9 cellular contexts compared by ENCODE assay signal in the genomic region with DNA sequence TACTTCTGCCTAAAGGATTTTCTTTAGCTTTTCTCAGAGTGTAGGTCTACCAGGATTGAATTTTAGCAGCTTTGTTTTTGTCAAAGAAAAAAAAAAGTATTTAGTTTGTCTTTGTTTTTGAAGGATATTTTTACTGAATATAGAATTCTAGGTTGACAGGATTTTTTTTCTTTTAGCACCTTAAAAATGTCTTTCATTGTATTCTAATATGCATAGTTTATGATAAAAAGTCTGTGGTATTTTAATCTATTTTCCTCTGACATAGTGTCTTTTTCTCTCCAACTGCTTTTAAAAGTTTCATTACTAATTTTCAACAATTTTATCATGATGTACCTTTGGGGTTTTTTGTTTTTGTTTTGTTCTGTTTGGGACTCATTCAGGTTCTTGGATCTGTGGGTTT.
"Had no signal": no experiment of that assay in that cellular context is flagged by ENCODE, and none has a peak within 500 bp of the region (broad histone marks: within the 10 kb centered on the region; RNA-seq: fewer than 3 reads in every experiment).

No MANE protein-coding gene starts in this region.

- DNase-seq: H9, HCEC 1CT, HFFc6, KBM-7 had no signal

- H3K4me2 ChIP-seq: GM23338 had no signal

- H3K4me3 ChIP-seq: GM23338 had no signal

- FAIRE-seq: H1, H54, HepG2 had no signal

- H2AFZ ChIP-seq: GM23338 had no signal

- H3K27ac ChIP-seq: HL-60 had no signal

- ATAC-seq: GM23338, HepG2 had no signal
